11 cellular contexts compared by ENCODE assay signal in genomic region chr12:47082963-47083621, GRCh38. TPM values are rescaled to one million over a fixed set of nuclear protein-coding genes. Genes with fewer than 3 reads are reported as not detected.
DNase-seq lines count a peak whose midpoint lies in the region; ATAC-seq and TF ChIP-seq lines count a peak whose summit lies in the region.
"Had no signal": no experiment of that assay in that cellular context is flagged by ENCODE, and none has a peak within 500 bp of the region (broad histone marks: within the 10 kb centered on the region; RNA-seq: fewer than 3 reads in every experiment).

No MANE protein-coding gene starts in this region.

- H3K27me3 Mint-ChIP-seq in activated CD4-positive, alpha-beta T cell treated with anti-CD3 and anti-CD28 coated beads, Interleukin-2, amount 10 ng/mL, durations not matched to agents 24 days and 14 days = no peaks in the 10 kb centered on the region
- H3K27me3 Mint-ChIP-seq in stimulated activated memory B cell treated with anti-CD40 and anti-IgM and Interleukin-4, amounts not matched to agents 10 μg/mL and 1 μg/mL and 100 μg/mL, for 72 hours = no peaks in the 10 kb centered on the region

- H3K36me3 ChIP-seq in PC-3 (ENCODE audit: low read depth, low read length) = no peaks in the 10 kb centered on the region

- TF ChIP-seq CTCF in PC-3 (conservative IDR thresholded peaks at IDR 0.05; ENCODE audit: low read depth, low read length) = no peak
- no peak for TF ChIP-seq CTCF in epithelial cell of proximal tubule (conservative IDR thresholded peaks at IDR 0.05; ENCODE audit: low read depth, low read length)

- H3K27ac ChIP-seq in PC-3 (ENCODE audit: low read length) = peak overlapping the region; percentile 17; the same call in 1 of the 2 replicates

- peak overlapping the region; percentile 23 for H3K4me3 Mint-ChIP-seq in activated CD4-positive, alpha-beta T cell treated with anti-CD3 and anti-CD28 coated beads, Interleukin-2, amount 10 ng/mL, durations not matched to agents 24 days and 14 days
- H3K4me3 Mint-ChIP-seq in stimulated activated memory B cell treated with anti-CD40 and anti-IgM and Interleukin-4, amounts not matched to agents 10 μg/mL and 1 μg/mL and 100 μg/mL, for 72 hours = no peak overlapping the region

- peaks cover 78% of the 10 kb centered on the region for H3K4me1 ChIP-seq in PC-3 (ENCODE audit: insufficient read depth, low read length)

- no peak for ATAC-seq in PC-3
- no peak for ATAC-seq in stimulated activated memory B cell treated with anti-CD40 and anti-IgM and Interleukin-4, amounts not matched to agents 10 μg/mL and 1 μg/mL and 100 μg/mL, for 72 hours
- no peak for ATAC-seq in GM18511 (IDR thresholded peaks at IDR 0.05; ENCODE audit: unreplicated experiment)
- ATAC-seq in HG03280 (IDR thresholded peaks at IDR 0.05; ENCODE audit: unreplicated experiment) = no peak

- H4K20me1 ChIP-seq in PC-3 (ENCODE audit: low read length) = no peaks in the 10 kb centered on the region

- no peaks in the 10 kb centered on the region for H3K27me3 ChIP-seq in PC-3 (ENCODE audit: low read length)

- H3K9me3 Mint-ChIP-seq in activated CD4-positive, alpha-beta T cell treated with anti-CD3 and anti-CD28 coated beads, Interleukin-2, amount 10 ng/mL, durations not matched to agents 24 days and 14 days = no peaks in the 10 kb centered on the region
- H3K9me3 Mint-ChIP-seq in stimulated activated memory B cell treated with anti-CD40 and anti-IgM and Interleukin-4, amounts not matched to agents 10 μg/mL and 1 μg/mL and 100 μg/mL, for 72 hours = no peaks in the 10 kb centered on the region

- no peak overlapping the region for H3K9ac ChIP-seq in PC-3 (ENCODE audit: low read length)

- H3K9me3 ChIP-seq in PC-3 (ENCODE audit: low read length) = no peaks in the 10 kb centered on the region

- peaks cover 64% of the 10 kb centered on the region for H3K4me1 Mint-ChIP-seq in activated CD4-positive, alpha-beta T cell treated with anti-CD3 and anti-CD28 coated beads, Interleukin-2, amount 10 ng/mL, durations not matched to agents 24 days and 14 days
- peaks cover 68% of the 10 kb centered on the region for H3K4me1 Mint-ChIP-seq in stimulated activated memory B cell treated with anti-CD40 and anti-IgM and Interleukin-4, amounts not matched to agents 10 μg/mL and 1 μg/mL and 100 μg/mL, for 72 hours

- CTCF ChIA-PET in PC-3 (lab: Charles Lee) = no interaction called here
- CTCF ChIA-PET in HEK293T (lab: Yijun Ruan, JAX) = no interaction called here

- H3K36me3 Mint-ChIP-seq in activated CD4-positive, alpha-beta T cell treated with anti-CD3 and anti-CD28 coated beads, Interleukin-2, amount 10 ng/mL, durations not matched to agents 24 days and 14 days (ENCODE audit: low read depth) = peaks cover 22% of the 10 kb centered on the region
- H3K36me3 Mint-ChIP-seq in stimulated activated memory B cell treated with anti-CD40 and anti-IgM and Interleukin-4, amounts not matched to agents 10 μg/mL and 1 μg/mL and 100 μg/mL, for 72 hours = peaks cover 11% of the 10 kb centered on the region

- no peaks in the 10 kb centered on the region for H3K9me2 ChIP-seq in PC-3 (replicated peaks; ENCODE audit: low read length)

- peak overlapping the region; percentile 94 for H3K4me2 ChIP-seq in PC-3 (ENCODE audit: low read length)

- peaks cover 10% of the 10 kb centered on the region for H3F3A ChIP-seq in PC-3 (ENCODE audit: low read length, unreplicated experiment)

- H3K27ac Mint-ChIP-seq in activated CD4-positive, alpha-beta T cell treated with anti-CD3 and anti-CD28 coated beads, Interleukin-2, amount 10 ng/mL, durations not matched to agents 24 days and 14 days = peak overlapping the region; percentile 7
- peak overlapping the region; percentile 1 for H3K27ac Mint-ChIP-seq in stimulated activated memory B cell treated with anti-CD40 and anti-IgM and Interleukin-4, amounts not matched to agents 10 μg/mL and 1 μg/mL and 100 μg/mL, for 72 hours

- intact Hi-C loops in activated CD4-positive, alpha-beta T cell treated with anti-CD3 and anti-CD28 coated beads, Interleukin-2, amount 10 ng/mL, durations not matched to agents 24 days and 14 days (cut with micrococcal nuclease) = loop anchor here (5.0 to 10.0 kb wide), 4 partner anchors 39 to 868 kb away; partner anchors contain the start of gene SLC38A2
- intact Hi-C loops in PC-3 (cut with micrococcal nuclease) = loop anchor here (5.0 kb wide), 1 partner anchor 84 kb away; no protein-coding TSS in a partner anchor

- peaks cover 31% of the 10 kb centered on the region for H3K79me2 ChIP-seq in PC-3 (ENCODE audit: low read length)

- POLR2A ChIA-PET in PC-3 (lab: Charles Lee; ENCODE audit: unreplicated experiment) = no interaction called here
- POLR2A ChIA-PET in HEK293T (lab: Yijun Ruan, JAX) = no interaction called here

- DNase-seq in activated CD4-positive, alpha-beta T cell treated with anti-CD3 and anti-CD28 coated beads, Interleukin-2, amount 10 ng/mL, durations not matched to agents 24 days and 14 days = no peak
- DNase-seq in activated CD4-positive, alpha-beta T cell treated with anti-CD3 and anti-CD28 coated beads, Interleukin-2, amount 50 U/mL, for 48 hours = no peak
- DNase-seq in PC-3 = peak; percentile 96
- DNase-seq in epithelial cell of proximal tubule (ENCODE audit: low read depth) = peak; percentile 92
- DNase-seq in HEK293T (ENCODE audit: extremely low spot score) = no peak
- DNase-seq: anterior cingulate cortex, GOT3, midbrain had no signal

- no TSS peak for BruUV-seq in PC-3 (replicated peaks; lab: Mats Ljungman, UMichigan)

- H3K4me3 ChIP-seq in PC-3 (ENCODE audit: low read length) = no peak overlapping the region
- no peak overlapping the region for H3K4me3 ChIP-seq in epithelial cell of proximal tubule (ENCODE audit: low read depth, low read length)

- H2AFZ ChIP-seq in PC-3 (ENCODE audit: low read length) = no peak overlapping the region

TF ChIP-seq in HEK293T, 16 proteins besides CTCF, POLR2A, EP300 and RAD21:
- TF ChIP-seq NFRKB (IDR thresholded peaks at IDR 0.05) = no peak
- no peak for TF ChIP-seq PKNOX1 (IDR thresholded peaks at IDR 0.05)
- TF ChIP-seq HDGF (IDR thresholded peaks at IDR 0.05; ENCODE audit: borderline replicate concordance) = no peak
- no peak for TF ChIP-seq FOXA1 (IDR thresholded peaks at IDR 0.05)
- no peak for TF ChIP-seq FOXK2 (IDR thresholded peaks at IDR 0.05)
- no peak for TF ChIP-seq CTBP1 (IDR thresholded peaks at IDR 0.05; ENCODE audit: borderline replicate concordance)
- TF ChIP-seq ELF4 (IDR thresholded peaks at IDR 0.05) = no peak
- no peak for TF ChIP-seq ARNT (IDR thresholded peaks at IDR 0.05)
- no peak for TF ChIP-seq BHLHE40 (IDR thresholded peaks at IDR 0.05; ENCODE audit: borderline replicate concordance)
- TF ChIP-seq LEF1 (IDR thresholded peaks at IDR 0.05; ENCODE audit: borderline replicate concordance) = no peak
- no peak for TF ChIP-seq SP1 (IDR thresholded peaks at IDR 0.05)
- no peak for TF ChIP-seq TARDBP (IDR thresholded peaks at IDR 0.05)
- TF ChIP-seq L3MBTL2 (conservative IDR thresholded peaks at IDR 0.05) = no peak
- TF ChIP-seq ZNF384 (IDR thresholded peaks at IDR 0.05) = no peak
- TF ChIP-seq FOXM1 (IDR thresholded peaks at IDR 0.05; ENCODE audit: borderline replicate concordance) = no peak
- no peak for TF ChIP-seq SUZ12 (IDR thresholded peaks at IDR 0.05)

RNA-seq across cellular contexts. Expression of gene AMIGO2, which starts 3.3 kb away (rescaled TPM):
- total RNA-seq in activated CD4-positive, alpha-beta T cell treated with anti-CD3 and anti-CD28 coated beads, Interleukin-2, amount 10 ng/mL, durations not matched to agents 24 days and 14 days = 13.6 and 14.4 TPM in 2 replicates
- 19.3 and 22.2 TPM in 2 replicates for total RNA-seq in PC-3 (2014; rRNA removed)
- total RNA-seq in epithelial cell of proximal tubule = 93.3 and 224 TPM in 2 replicates

RNA-seq across cellular contexts. Expression of gene PCED1B, which starts 3.7 kb away (rescaled TPM):
- total RNA-seq in activated CD4-positive, alpha-beta T cell treated with anti-CD3 and anti-CD28 coated beads, Interleukin-2, amount 10 ng/mL, durations not matched to agents 24 days and 14 days = 51.7 and 55.2 TPM in 2 replicates
- 1.0 TPM in 1 of 2 replicates, not detected in the other for total RNA-seq in PC-3 (2014; rRNA removed)
- 3.1 and 9.0 TPM in 2 replicates for total RNA-seq in epithelial cell of proximal tubule

Comparison
In these comparisons a context has a peak if more than half of its experiments do, and no peak if none do; other contexts are left out.
1. DNase-seq: peak in PC-3 (single experiment) and epithelial cell of proximal tubule (single experiment); none in activated CD4-positive, alpha-beta T cell treated with anti-CD3 and anti-CD28 coated beads, Interleukin-2, amount 10 ng/mL, durations not matched to agents 24 days and 14 days (single experiment), activated CD4-positive, alpha-beta T cell treated with anti-CD3 and anti-CD28 coated beads, Interleukin-2, amount 50 U/mL, for 48 hours (0 of 2) and HEK293T (single experiment).